In the genomic region with DNA sequence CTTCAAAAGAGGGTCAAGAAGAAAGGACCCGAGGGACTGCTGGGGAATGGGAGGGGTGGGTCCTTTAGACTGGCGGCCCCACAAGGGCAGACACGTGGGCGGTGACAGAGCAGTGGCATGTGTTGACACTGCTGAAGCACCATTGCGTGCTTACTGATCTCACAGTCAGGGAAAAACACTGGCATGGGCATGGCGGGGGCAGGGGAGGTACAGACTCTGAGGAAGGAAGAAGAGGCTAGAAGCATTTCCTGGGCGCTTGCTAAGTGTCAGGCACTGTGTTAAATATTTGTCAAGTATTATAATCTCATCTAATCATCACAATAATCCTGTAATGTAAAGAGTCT, we compare ENCODE assay signal across 8 cellular contexts.
DNase-seq lines count a peak whose midpoint lies in the region; ATAC-seq and TF ChIP-seq lines count a peak whose summit lies in the region.
"Had no signal": no experiment of that assay in that cellular context is flagged by ENCODE, and none has a peak within 500 bp of the region (broad histone marks: within the 10 kb centered on the region; RNA-seq: fewer than 3 reads in every experiment).

No MANE protein-coding gene starts in this region.

- H2AK5ac ChIP-seq in H9 (ENCODE audit: insufficient read length, low read length) = no peak overlapping the region

- no peaks in the 10 kb centered on the region for H3K4me1 ChIP-seq in H9 (ENCODE audit: insufficient read depth, low read length)

- no peaks in the 10 kb centered on the region for H3K9me3 ChIP-seq in H9 (ENCODE audit: control insufficient read depth, low read depth, low read length)
- H3K9me3 ChIP-seq: gastroesophageal sphincter had no signal

- no peaks in the 10 kb centered on the region for H3K36me3 Mint-ChIP-seq in H9 (ENCODE audit: insufficient read depth in 1 of 3, low read depth in 3 of 3)
- no peaks in the 10 kb centered on the region for H3K36me3 Mint-ChIP-seq in WTC11

- no peak overlapping the region for H2BK20ac ChIP-seq in H9 (ENCODE audit: low read depth, low read length, poor library complexity, severe bottlenecking)

- no peak overlapping the region for H3K56ac ChIP-seq in H9 (ENCODE audit: insufficient read length, low read depth, low read length)

- H3K27me3 Mint-ChIP-seq in H9 (ENCODE audit: low read depth) (peaks cover 4% of the 10 kb centered on the region; the same call in 1 of the 2 replicates), WTC11 (ENCODE audit: low read depth) (no peaks in the 10 kb centered on the region; the same call in 1 of the 2 replicates)

- no peak overlapping the region for H3K4ac ChIP-seq in H9 (ENCODE audit: low read depth, low read length)

- no peak overlapping the region for H3T11ph ChIP-seq in H9 (ENCODE audit: low read length)

- peaks cover 13 to 15% of the 10 kb centered on the region in 2 experiments for H3K4me1 Mint-ChIP-seq in H9
- peaks cover 13% of the 10 kb centered on the region for H3K4me1 Mint-ChIP-seq in WTC11

- no peak overlapping the region for H2BK5ac ChIP-seq in H9 (ENCODE audit: insufficient read length, low read length)

- H4K8ac ChIP-seq in H9 (replicated peaks; ENCODE audit: insufficient read length, low read depth, low read length) = no peak overlapping the region

- no peak overlapping the region for H2BK15ac ChIP-seq in H9 (ENCODE audit: low read depth, low read length)

- H3K27ac Mint-ChIP-seq in H9 (no peak overlapping the region), WTC11 (peak overlapping the region; percentile 38; the same call in 1 of the 2 replicates)

- no peaks in the 10 kb centered on the region for H3K79me1 ChIP-seq in H9 (ENCODE audit: insufficient read depth, low read depth, low read length, poor library complexity, severe bottlenecking)

- H3K9ac ChIP-seq in H9 (ENCODE audit: extremely low read depth, insufficient read length, low read length) = no peak overlapping the region

- no peaks in the 10 kb centered on the region for H4K20me1 ChIP-seq in H9 (ENCODE audit: control insufficient read depth, insufficient read depth, insufficient read length)

- POLR2A ChIA-PET in WTC11 (lab: Charles Lee) = no interaction called here

- no peak overlapping the region for H3K4me2 ChIP-seq in H9 (ENCODE audit: insufficient read depth, insufficient read length, low read length)

- H3K79me2 ChIP-seq in H9 (ENCODE audit: insufficient read depth, low read length) = no peaks in the 10 kb centered on the region

- DNase-seq in H9 (no peak), WTC11 (ENCODE audit: low spot score) (no peak), dermis microvascular lymphatic vessel endothelial cell (ENCODE audit: low read depth in 2 of 2) (peak; percentile 14 to 40), kidney glomerular epithelial cell (lab: John Stamatoyannopoulos, UW) (no peak)
- DNase-seq in stimulated activated CD4-positive, alpha-beta T cell treated with anti-CD3 and anti-CD28 coated beads, Interleukin-4, amount 100 ng/mL, for 4 hours = peak; percentile 36 to 58

- no peak overlapping the region for H2AFZ ChIP-seq in H9 (ENCODE audit: low read length)

- H3K27ac ChIP-seq in H9 (ENCODE audit: insufficient read length, low read depth, low read length) = no peak overlapping the region
- H3K27ac ChIP-seq: gastroesophageal sphincter had no signal

- H3K23ac ChIP-seq in H9 (ENCODE audit: insufficient read length, low read depth, low read length) = no peak overlapping the region

- CTCF ChIA-PET in WTC11 (lab: Charles Lee) = interaction anchor here (1.7 kb wide), 1 partner anchor 134 kb away, joined by 4 read pairs; no protein-coding TSS in a partner anchor

- H3K4me3 Mint-ChIP-seq in H9 (no peak overlapping the region), WTC11 (no peak overlapping the region)

- no peak overlapping the region for H3K18ac ChIP-seq in H9 (ENCODE audit: insufficient read length, low read depth, low read length)

- no peaks in the 10 kb centered on the region for H3K27me3 ChIP-seq in H9 (ENCODE audit: insufficient read depth, low read length)

- no peak overlapping the region for H2BK120ac ChIP-seq in H9 (ENCODE audit: low read depth, low read length, poor library complexity, severe bottlenecking)

- H3K14ac ChIP-seq in H9 (ENCODE audit: insufficient read depth, low read length) = peak overlapping the region; percentile 68; the same call in 1 of the 2 replicates

- ATAC-seq in WTC11 (no peak; the same call in 1 of the 2 replicates), HG03159 (IDR thresholded peaks at IDR 0.05; ENCODE audit: unreplicated experiment) (no peak), HG02610 (IDR thresholded peaks at IDR 0.05; ENCODE audit: unreplicated experiment) (no peak)
- ATAC-seq: gastroesophageal sphincter had no signal

- no peak overlapping the region for H4K5ac ChIP-seq in H9 (ENCODE audit: insufficient read length, low read depth, low read length)

- no CpG with 5 or more reads among the region's 7 CpGs for WGBS in H9 (ENCODE audit: extremely low coverage, insufficient read length, low lambda C conversion rate)

- H3K23me2 ChIP-seq in H9 (ENCODE audit: insufficient read length, low read depth, low read length, poor library complexity, severe bottlenecking) = no peaks in the 10 kb centered on the region

- H4K91ac ChIP-seq in H9 (ENCODE audit: insufficient read length, low read depth, low read length) = no peak overlapping the region

- TF ChIP-seq CTCF in H9 (conservative IDR thresholded peaks at IDR 0.05) = no peak
- TF ChIP-seq CTCF in WTC11 (IDR thresholded peaks at IDR 0.05) = no peak

- H3K9me3 Mint-ChIP-seq in H9 = no peaks in the 10 kb centered on the region
- H3K9me3 Mint-ChIP-seq in WTC11 = no peaks in the 10 kb centered on the region

- no peak overlapping the region for H2BK12ac ChIP-seq in H9 (ENCODE audit: insufficient read length, low read depth, low read length)

TF ChIP-seq in WTC11, 78 proteins besides CTCF, POLR2A, EP300 and RAD21:
- no peak for TF ChIP-seq NR3C1 (CRISPR knock-in tag; conservative IDR thresholded peaks at IDR 0.05; ENCODE audit: low read depth)
- TF ChIP-seq, protein P1, sequence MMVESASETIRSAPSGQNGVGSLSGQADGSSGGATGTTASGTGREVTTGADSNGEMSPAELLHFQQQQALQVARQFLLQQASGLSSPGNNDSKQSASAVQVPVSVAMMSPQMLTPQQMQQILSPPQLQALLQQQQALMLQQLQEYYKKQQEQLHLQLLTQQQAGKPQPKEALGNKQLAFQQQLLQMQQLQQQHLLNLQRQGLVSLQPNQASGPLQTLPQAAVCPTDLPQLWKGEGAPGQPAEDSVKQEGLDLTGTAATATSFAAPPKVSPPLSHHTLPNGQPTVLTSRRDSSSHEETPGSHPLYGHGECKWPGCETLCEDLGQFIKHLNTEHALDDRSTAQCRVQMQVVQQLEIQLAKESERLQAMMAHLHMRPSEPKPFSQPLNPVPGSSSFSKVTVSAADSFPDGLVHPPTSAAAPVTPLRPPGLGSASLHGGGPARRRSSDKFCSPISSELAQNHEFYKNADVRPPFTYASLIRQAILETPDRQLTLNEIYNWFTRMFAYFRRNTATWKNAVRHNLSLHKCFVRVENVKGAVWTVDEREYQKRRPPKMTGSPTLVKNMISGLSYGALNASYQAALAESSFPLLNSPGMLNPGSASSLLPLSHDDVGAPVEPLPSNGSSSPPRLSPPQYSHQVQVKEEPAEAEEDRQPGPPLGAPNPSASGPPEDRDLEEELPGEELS (CRISPR knock-in tag; IDR thresholded peaks at IDR 0.05) = no peak
- no peak for TF ChIP-seq ZNF671 (CRISPR knock-in tag; IDR thresholded peaks at IDR 0.05)
- no peak for TF ChIP-seq ZNF138 (CRISPR knock-in tag; conservative IDR thresholded peaks at IDR 0.05)
- TF ChIP-seq JAZF1 (CRISPR knock-in tag; IDR thresholded peaks at IDR 0.05) = no peak
- TF ChIP-seq, protein P2, sequence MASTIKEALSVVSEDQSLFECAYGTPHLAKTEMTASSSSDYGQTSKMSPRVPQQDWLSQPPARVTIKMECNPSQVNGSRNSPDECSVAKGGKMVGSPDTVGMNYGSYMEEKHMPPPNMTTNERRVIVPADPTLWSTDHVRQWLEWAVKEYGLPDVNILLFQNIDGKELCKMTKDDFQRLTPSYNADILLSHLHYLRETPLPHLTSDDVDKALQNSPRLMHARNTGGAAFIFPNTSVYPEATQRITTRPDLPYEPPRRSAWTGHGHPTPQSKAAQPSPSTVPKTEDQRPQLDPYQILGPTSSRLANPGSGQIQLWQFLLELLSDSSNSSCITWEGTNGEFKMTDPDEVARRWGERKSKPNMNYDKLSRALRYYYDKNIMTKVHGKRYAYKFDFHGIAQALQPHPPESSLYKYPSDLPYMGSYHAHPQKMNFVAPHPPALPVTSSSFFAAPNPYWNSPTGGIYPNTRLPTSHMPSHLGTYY (CRISPR knock-in tag; IDR thresholded peaks at IDR 0.05) = no peak
- no peak for TF ChIP-seq MYBL2 (CRISPR knock-in tag; IDR thresholded peaks at IDR 0.05)
- no peak for TF ChIP-seq CBFB (CRISPR knock-in tag; IDR thresholded peaks at IDR 0.05; ENCODE audit: low read depth)

Comparison
In these comparisons a context has a peak if more than half of its experiments do, and no peak if none do; other contexts are left out.
1. DNase-seq: peak in dermis microvascular lymphatic vessel endothelial cell (2 of 2) and stimulated activated CD4-positive, alpha-beta T cell treated with anti-CD3 and anti-CD28 coated beads, Interleukin-4, amount 100 ng/mL, for 4 hours (2 of 2); none in H9 (single experiment), WTC11 (single experiment) and kidney glomerular epithelial cell (single experiment).